In the genomic region with DNA sequence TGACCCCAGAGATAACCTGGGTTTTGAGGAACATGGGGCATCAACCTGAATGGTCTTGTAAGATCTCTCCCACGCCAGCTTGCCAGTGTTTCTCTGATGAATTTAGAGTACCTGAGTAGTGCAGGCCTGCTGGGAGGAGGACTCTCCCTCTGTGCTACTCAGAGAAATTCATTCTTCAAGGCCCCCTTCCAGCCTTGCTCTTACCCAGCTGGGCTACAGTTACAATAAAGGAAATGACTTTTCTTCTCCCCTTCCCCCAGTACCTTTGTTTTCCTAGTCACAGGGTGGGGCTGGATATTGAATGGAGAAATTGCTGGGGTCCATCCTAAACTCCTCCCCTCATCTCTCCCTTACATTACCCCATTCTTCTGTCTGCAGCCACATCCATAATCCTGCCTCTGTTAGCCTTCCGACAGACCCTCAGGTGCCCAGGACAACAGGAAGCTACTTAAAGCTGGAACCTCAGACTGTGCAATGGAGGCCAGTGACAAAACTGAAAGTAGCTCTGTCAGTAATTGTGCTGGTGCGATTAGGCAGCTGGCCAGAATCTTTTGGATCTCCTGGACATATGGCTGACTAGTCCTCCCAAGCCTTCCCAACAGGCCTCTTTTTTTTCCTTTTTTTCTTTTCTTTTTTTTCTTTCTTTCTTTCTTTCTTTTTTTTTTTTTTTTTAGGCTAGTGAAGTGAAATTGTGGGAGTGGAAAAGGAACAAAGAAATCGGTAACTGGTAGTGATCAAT, we compare ENCODE assay signal across 8 cellular contexts. TPM values are rescaled to one million over a fixed set of nuclear protein-coding genes. Genes with fewer than 3 reads are reported as not detected.
DNase-seq lines count a peak whose midpoint lies in the region; ATAC-seq, FAIRE-seq and TF ChIP-seq lines count a peak whose summit lies in the region.

No MANE protein-coding gene starts in this region.

- FAIRE-seq in kidney (lab: Jason Lieb, UNC), result no peak

- TF ChIP-seq CTCF in kidney (IDR thresholded peaks at IDR 0.05; ENCODE audit: borderline replicate concordance, extremely low read depth, insufficient read depth), result no peak

- H3K36me3 Mint-ChIP-seq in activated CD8-positive, alpha-beta memory T cell treated with anti-CD3 and anti-CD28 coated beads, Interleukin-2, amount 10 ng/mL, durations not matched to agents 7 days and 5 days, result peaks cover 15% of the 10 kb centered on the region
- H3K36me3 Mint-ChIP-seq in activated naive CD8-positive, alpha-beta T cell treated with anti-CD3 and anti-CD28 coated beads, Interleukin-2, amount 10 ng/mL, durations not matched to agents 7 days and 5 days, result peaks cover 12% of the 10 kb centered on the region

- peak overlapping the region in 1 of 2 donors; percentile 36 for H3K9ac ChIP-seq in kidney (ENCODE audit: low read length in 2 of 2)

- H3K36me3 ChIP-seq in kidney (ENCODE audit: control insufficient read depth in 1 of 2, insufficient read depth in 2 of 2, low read length in 2 of 2), result peaks cover 0 to 3% of the 10 kb centered on the region in 2 donors
- peaks cover 14% of the 10 kb centered on the region for H3K36me3 ChIP-seq in thymus (ENCODE audit: control insufficient read depth, insufficient read depth)

- no peak for DNase-seq in activated CD8-positive, alpha-beta memory T cell treated with anti-CD3 and anti-CD28 coated beads, Interleukin-2, amount 10 ng/mL, durations not matched to agents 7 days and 5 days
- DNase-seq in activated CD8-positive, alpha-beta memory T cell treated with anti-CD3 and anti-CD28 coated beads for 24 hours, result no peak
- DNase-seq in activated naive CD8-positive, alpha-beta T cell treated with anti-CD3 and anti-CD28 coated beads, Interleukin-2, amount 10 ng/mL, durations not matched to agents 7 days and 5 days, result no peak
- DNase-seq in kidney (no peak), hippocampal formation (lab: John Stamatoyannopoulos, UW) (no peak), germinal center (ENCODE audit: low spot score) (no peak)
- DNase-seq in activated effector memory CD4-positive, alpha-beta T cell treated with Interleukin-2 at 50 U/mL for 16 hours, result no peak

- H3K4me3 Mint-ChIP-seq in activated CD8-positive, alpha-beta memory T cell treated with anti-CD3 and anti-CD28 coated beads, Interleukin-2, amount 10 ng/mL, durations not matched to agents 7 days and 5 days, result peak overlapping the region; percentile 24
- peak overlapping the region; percentile 79 for H3K4me3 Mint-ChIP-seq in activated naive CD8-positive, alpha-beta T cell treated with anti-CD3 and anti-CD28 coated beads, Interleukin-2, amount 10 ng/mL, durations not matched to agents 7 days and 5 days

- POLR2A ChIA-PET in activated naive CD8-positive, alpha-beta T cell treated with anti-CD3 and anti-CD28 coated beads, Interleukin-2, amount 10 ng/mL, durations not matched to agents 7 days and 5 days (lab: Charles Lee), result interaction anchor here (0.7 to 1.6 kb wide), 3 partner anchors 15 to 71 kb away, joined by 3 to 7 read pairs (median 4); partner anchors contain the start of gene LIMK2

- H3K9me3 Mint-ChIP-seq in activated CD8-positive, alpha-beta memory T cell treated with anti-CD3 and anti-CD28 coated beads, Interleukin-2, amount 10 ng/mL, durations not matched to agents 7 days and 5 days (ENCODE audit: low read depth), result no peaks in the 10 kb centered on the region
- no peaks in the 10 kb centered on the region for H3K9me3 Mint-ChIP-seq in activated naive CD8-positive, alpha-beta T cell treated with anti-CD3 and anti-CD28 coated beads, Interleukin-2, amount 10 ng/mL, durations not matched to agents 7 days and 5 days

- H3K4me1 ChIP-seq in kidney (ENCODE audit: control insufficient read depth in 1 of 2, insufficient read depth in 1 of 2, low read depth in 1 of 2, low read length in 2 of 2) (peaks cover 14 to 20% of the 10 kb centered on the region in 2 donors), thymus (ENCODE audit: control insufficient read depth, insufficient read depth, low read length) (peaks cover 2% of the 10 kb centered on the region)

- no peaks in the 10 kb centered on the region for H3K27me3 ChIP-seq in thymus (ENCODE audit: control insufficient read depth, insufficient read depth)

- CTCF ChIA-PET in activated CD8-positive, alpha-beta memory T cell treated with anti-CD3 and anti-CD28 coated beads, Interleukin-2, amount 10 ng/mL, durations not matched to agents 7 days and 5 days (lab: Charles Lee), result interaction anchor here (0.9 to 8.2 kb wide), 6 partner anchors 12 to 310 kb away, joined by 3 to 55 read pairs (median 4); partner anchors contain the start of gene LIMK2

- 51% methylated on average over 4 of the region's 4 CpGs for WGBS in thymus

- peaks cover 40% of the 10 kb centered on the region for H3K4me1 Mint-ChIP-seq in activated CD8-positive, alpha-beta memory T cell treated with anti-CD3 and anti-CD28 coated beads, Interleukin-2, amount 10 ng/mL, durations not matched to agents 7 days and 5 days
- H3K4me1 Mint-ChIP-seq in activated naive CD8-positive, alpha-beta T cell treated with anti-CD3 and anti-CD28 coated beads, Interleukin-2, amount 10 ng/mL, durations not matched to agents 7 days and 5 days, result peaks cover 36% of the 10 kb centered on the region

- no peaks in the 10 kb centered on the region for H3K27me3 Mint-ChIP-seq in activated CD8-positive, alpha-beta memory T cell treated with anti-CD3 and anti-CD28 coated beads, Interleukin-2, amount 10 ng/mL, durations not matched to agents 7 days and 5 days
- H3K27me3 Mint-ChIP-seq in activated naive CD8-positive, alpha-beta T cell treated with anti-CD3 and anti-CD28 coated beads, Interleukin-2, amount 10 ng/mL, durations not matched to agents 7 days and 5 days, result no peaks in the 10 kb centered on the region

- H3K9me3 ChIP-seq in kidney (ENCODE audit: control insufficient read depth in 1 of 2, low read length in 2 of 2), result no peaks in the 10 kb centered on the region
- H3K9me3 ChIP-seq in thymus (ENCODE audit: control insufficient read depth), result no peaks in the 10 kb centered on the region

- ATAC-seq in activated CD8-positive, alpha-beta memory T cell treated with anti-CD3 and anti-CD28 coated beads, Interleukin-2, amount 10 ng/mL, durations not matched to agents 7 days and 5 days, result peak; percentile 54
- ATAC-seq in activated naive CD8-positive, alpha-beta T cell treated with anti-CD3 and anti-CD28 coated beads, Interleukin-2, amount 10 ng/mL, durations not matched to agents 7 days and 5 days (ENCODE audit: low read depth), result peak; percentile 71

- H3K27ac ChIP-seq in kidney (ENCODE audit: low read depth in 2 of 2, low read length in 2 of 2) (peak overlapping the region; percentile 53 to 86), thymus (ENCODE audit: low read depth) (peak overlapping the region; percentile 77)

- intact Hi-C loops in kidney (cut with DNase I), result no loop called here

- H3K4me3 ChIP-seq in kidney (ENCODE audit: low read length in 2 of 2) (no peak overlapping the region), thymus (ENCODE audit: low read length) (no peak overlapping the region)

- peak overlapping the region; percentile 77 for H3K27ac Mint-ChIP-seq in activated CD8-positive, alpha-beta memory T cell treated with anti-CD3 and anti-CD28 coated beads, Interleukin-2, amount 10 ng/mL, durations not matched to agents 7 days and 5 days
- peak overlapping the region; percentile 95 for H3K27ac Mint-ChIP-seq in activated naive CD8-positive, alpha-beta T cell treated with anti-CD3 and anti-CD28 coated beads, Interleukin-2, amount 10 ng/mL, durations not matched to agents 7 days and 5 days

RNA-seq across cellular contexts. Expression of gene LIMK2, which starts 17.5 kb away (rescaled TPM):
- 10 to 100 TPM; 32.2 to 47.3 TPM for total RNA-seq in activated CD8-positive, alpha-beta memory T cell treated with anti-CD3 and anti-CD28 coated beads, Interleukin-2, amount 10 ng/mL, durations not matched to agents 7 days and 5 days
- total RNA-seq in activated naive CD8-positive, alpha-beta T cell treated with anti-CD3 and anti-CD28 coated beads, Interleukin-2, amount 10 ng/mL, durations not matched to agents 7 days and 5 days, result 10 to 100 TPM; 38.9 to 39.9 TPM
- 48.2 TPM for total RNA-seq in kidney
- polyA plus RNA-seq in kidney (ENCODE audit: insufficient read depth, low read depth, low replicate concordance) (20.3 TPM), thymus (32.6 TPM)
